Comparison of ENCODE assay signal across 20 cellular contexts in genomic region chr18:22210331-22210754, GRCh38. TPM values are rescaled to one million over a fixed set of nuclear protein-coding genes. Genes with fewer than 3 reads are reported as not detected.
A peak's percentile ranks its signal among the peaks of the same experiment; 100 is the strongest.
DNase-seq lines count a peak whose midpoint lies in the region; ATAC-seq, FAIRE-seq and TF ChIP-seq lines count a peak whose summit lies in the region.
"Had no signal": no experiment of that assay in that cellular context is flagged by ENCODE, and none has a peak within 500 bp of the region (broad histone marks: within the 10 kb centered on the region; RNA-seq: fewer than 3 reads in every experiment).

No MANE protein-coding gene starts in this region.

- DNase-seq in HK-2 (ENCODE audit: unreplicated experiment) (peak; percentile 38), bronchial epithelial cell (ENCODE audit: low read depth) (peak; percentile 38), right cardiac atrium (no peak), small intestine (peak; percentile 93), amygdala (lab: John Stamatoyannopoulos, UW) (no peak)
- DNase-seq: activated CD4-positive, alpha-beta T cell treated with anti-CD3 and anti-CD28 coated beads, Interleukin-2, amount 10 ng/mL, durations not matched to agents 7 days and 5 days; activated T-cell treated with anti-CD3 and anti-CD28 coated beads, Interleukin-2, amount 50 U/mL, for 1 hour; cortex of kidney; EL; NCI-H1092 treated with DMSO at 0.1 percent for 48 hours; SHP77 treated with DMSO at 0.1 percent for 48 hours; stimulated activated CD4-positive, alpha-beta T cell treated with anti-CD3 and anti-CD28 coated beads, Interleukin-4, amount 100 ng/mL, for 24 hours; uterus had no signal

- 43% methylated on average over 3 of the region's 3 CpGs for WGBS in right cardiac atrium
- WGBS in small intestine, 3 donors = 27 to 50% (median 41%) methylated on average over 3 of the region's 3 CpGs

- H3K27ac ChIP-seq in right cardiac atrium (ENCODE audit: low read length) (peak overlapping the region; percentile 79), small intestine (ENCODE audit: low read depth in 1 of 2, low read length in 1 of 2) (peak overlapping the region; percentile 12 to 65)
- H3K27ac ChIP-seq: neural progenitor cell had no signal

- H3K4me1 ChIP-seq in right cardiac atrium (ENCODE audit: control insufficient read depth, insufficient read depth, low read length) (peaks cover 8% of the 10 kb centered on the region), small intestine (ENCODE audit: control insufficient read depth in 2 of 2, insufficient read depth in 1 of 2, low read depth in 1 of 2, low read length in 1 of 2) (no peaks in the 10 kb centered on the region)
- H3K4me1 ChIP-seq: neural progenitor cell had no signal

- H3K36me3 ChIP-seq in bronchial epithelial cell (ENCODE audit: control insufficient read depth, insufficient read depth, low read length) (no peaks in the 10 kb centered on the region), small intestine (ENCODE audit: control insufficient read depth in 2 of 2, insufficient read depth in 2 of 2, low read length in 2 of 2) (no peaks in the 10 kb centered on the region)
- H3K36me3 ChIP-seq: neural progenitor cell, uterus had no signal

- ATAC-seq in right cardiac atrium = peak; percentile 40 to 41
- no peak for ATAC-seq in HG02798 (IDR thresholded peaks at IDR 0.05; ENCODE audit: poor library complexity, unreplicated experiment)
- no peak for ATAC-seq in GM21360 (IDR thresholded peaks at IDR 0.05; ENCODE audit: unreplicated experiment)
- ATAC-seq: esophagus mucosa, GM12878, HCT116, sciatic nerve had no signal

- intact Hi-C loops in right cardiac atrium (cut with DNase I) = loop anchor here in 1 of 4 donors (10.0 kb wide), 1 partner anchor 134 kb away; no protein-coding TSS in a partner anchor

- H3K4me3 ChIP-seq in bronchial epithelial cell (ENCODE audit: low read depth, low read length) (no peak overlapping the region), right cardiac atrium (ENCODE audit: low read length) (no peak overlapping the region), small intestine (ENCODE audit: low read depth in 1 of 2, low read length in 2 of 2) (no peak overlapping the region)
- H3K4me3 ChIP-seq: GM12878, neural progenitor cell, uterus had no signal

- H3K9me3 ChIP-seq in right cardiac atrium (ENCODE audit: control insufficient read depth, low read length) = no peaks in the 10 kb centered on the region
- H3K9me3 ChIP-seq in small intestine (ENCODE audit: control insufficient read depth, low read depth) = no peaks in the 10 kb centered on the region
- H3K9me3 ChIP-seq: uterus had no signal

- H3K27me3 ChIP-seq in bronchial epithelial cell (ENCODE audit: control insufficient read depth, insufficient read depth, low read length) (no peaks in the 10 kb centered on the region), right cardiac atrium (ENCODE audit: control insufficient read depth, insufficient read depth) (no peaks in the 10 kb centered on the region), small intestine (ENCODE audit: control insufficient read depth in 2 of 2, insufficient read depth in 2 of 2, low read length in 2 of 2) (no peaks in the 10 kb centered on the region)
- H3K27me3 ChIP-seq: uterus had no signal

- FAIRE-seq in bronchial epithelial cell (lab: Jason Lieb, UNC) (no peak), small intestine (lab: Jason Lieb, UNC) (peak; percentile 15)
- FAIRE-seq: GM12878 had no signal

- no peak for TF ChIP-seq CTCF in bronchial epithelial cell (IDR thresholded peaks at IDR 0.05; ENCODE audit: insufficient read depth, low read length, severe bottlenecking)

RNA-seq across cellular contexts. Expression of gene GATA6, which starts 41.0 kb away (rescaled TPM):
- total RNA-seq in bronchial epithelial cell (2.9 and 3.1 TPM in 2 replicates), right cardiac atrium (10 to 100 TPM; 63.2 to 85.8 (median 77.9) TPM)
- polyA plus RNA-seq in right cardiac atrium (52.4 TPM), small intestine (10 to 100 TPM; 25.9 to 36.9 (median 27.8) TPM)
- total RNA-seq: activated CD4-positive, alpha-beta T cell treated with anti-CD3 and anti-CD28 coated beads, Interleukin-2, amount 10 ng/mL, durations not matched to agents 7 days and 5 days had no signal

Comparison
In these comparisons a context has a peak if more than half of its experiments do, and no peak if none do; other contexts are left out.
1. DNase-seq: peak in HK-2 (single experiment), bronchial epithelial cell (single experiment) and small intestine (single experiment); none in right cardiac atrium (0 of 3) and amygdala (0 of 56).
2. ATAC-seq: peak in right cardiac atrium (2 of 2); none in HG02798 (single experiment) and GM21360 (single experiment).
3. RNA of gene GATA6, which starts 41.0 kb away (total RNA-seq): 63.2 to 85.8 TPM in right cardiac atrium; 2.9 to 3.1 TPM in bronchial epithelial cell; every median in the first group is over 10 times any median in the second.